ENCODE assay signal across 2 cellular contexts in genomic region chr2:164842624-164842966, GRCh38.
TF ChIP-seq lines count a peak whose summit lies in the region.

No MANE protein-coding gene starts in this region.

TF ChIP-seq in endothelial cell of umbilical vein, 7 proteins besides CTCF, POLR2A, EP300 and RAD21 (continued from another document):
- TF ChIP-seq JUN (IDR thresholded peaks at IDR 0.05; ENCODE audit: borderline replicate concordance, insufficient read depth, insufficient read length, low read depth) (no peak), FOS (IDR thresholded peaks at IDR 0.05; ENCODE audit: borderline replicate concordance, insufficient read depth, low read length) (no peak), EZH2 (IDR thresholded peaks at IDR 0.05; ENCODE audit: borderline replicate concordance, low read depth, low read length, severe bottlenecking) (no peak), MYC (IDR thresholded peaks at IDR 0.05; ENCODE audit: low read depth, low read length) (no peak), POLR2AphosphoS5 (IDR thresholded peaks at IDR 0.05; ENCODE audit: insufficient read depth, low read depth, low read length) (no peak)

TF ChIP-seq in neural cell, 6 proteins besides CTCF, POLR2A, EP300 and RAD21 (continued from another document):
- TF ChIP-seq, protein P1, sequence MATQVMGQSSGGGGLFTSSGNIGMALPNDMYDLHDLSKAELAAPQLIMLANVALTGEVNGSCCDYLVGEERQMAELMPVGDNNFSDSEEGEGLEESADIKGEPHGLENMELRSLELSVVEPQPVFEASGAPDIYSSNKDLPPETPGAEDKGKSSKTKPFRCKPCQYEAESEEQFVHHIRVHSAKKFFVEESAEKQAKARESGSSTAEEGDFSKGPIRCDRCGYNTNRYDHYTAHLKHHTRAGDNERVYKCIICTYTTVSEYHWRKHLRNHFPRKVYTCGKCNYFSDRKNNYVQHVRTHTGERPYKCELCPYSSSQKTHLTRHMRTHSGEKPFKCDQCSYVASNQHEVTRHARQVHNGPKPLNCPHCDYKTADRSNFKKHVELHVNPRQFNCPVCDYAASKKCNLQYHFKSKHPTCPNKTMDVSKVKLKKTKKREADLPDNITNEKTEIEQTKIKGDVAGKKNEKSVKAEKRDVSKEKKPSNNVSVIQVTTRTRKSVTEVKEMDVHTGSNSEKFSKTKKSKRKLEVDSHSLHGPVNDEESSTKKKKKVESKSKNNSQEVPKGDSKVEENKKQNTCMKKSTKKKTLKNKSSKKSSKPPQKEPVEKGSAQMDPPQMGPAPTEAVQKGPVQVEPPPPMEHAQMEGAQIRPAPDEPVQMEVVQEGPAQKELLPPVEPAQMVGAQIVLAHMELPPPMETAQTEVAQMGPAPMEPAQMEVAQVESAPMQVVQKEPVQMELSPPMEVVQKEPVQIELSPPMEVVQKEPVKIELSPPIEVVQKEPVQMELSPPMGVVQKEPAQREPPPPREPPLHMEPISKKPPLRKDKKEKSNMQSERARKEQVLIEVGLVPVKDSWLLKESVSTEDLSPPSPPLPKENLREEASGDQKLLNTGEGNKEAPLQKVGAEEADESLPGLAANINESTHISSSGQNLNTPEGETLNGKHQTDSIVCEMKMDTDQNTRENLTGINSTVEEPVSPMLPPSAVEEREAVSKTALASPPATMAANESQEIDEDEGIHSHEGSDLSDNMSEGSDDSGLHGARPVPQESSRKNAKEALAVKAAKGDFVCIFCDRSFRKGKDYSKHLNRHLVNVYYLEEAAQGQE (IDR thresholded peaks at IDR 0.05; ENCODE audit: borderline replicate concordance), result no peak
- TF ChIP-seq POLR2AphosphoS5 (IDR thresholded peaks at IDR 0.05), result no peak
- no peak for TF ChIP-seq TAF1 (IDR thresholded peaks at IDR 0.05; ENCODE audit: low read depth)
- no peak for TF ChIP-seq MXI1 (conservative IDR thresholded peaks at IDR 0.05; ENCODE audit: poor library complexity, severe bottlenecking)
- TF ChIP-seq SMC3 (conservative IDR thresholded peaks at IDR 0.05; ENCODE audit: poor library complexity), result no peak
